1 cellular context compared by ENCODE assay signal in genomic region chr3:129417354-129417753, GRCh38.
TF ChIP-seq lines count a peak whose summit lies in the region.

No MANE protein-coding gene starts in this region.

TF ChIP-seq in HepG2, 621 proteins besides CTCF, POLR2A, EP300 and RAD21:
- TF ChIP-seq RFXAP (CRISPR knock-in tag; IDR thresholded peaks at IDR 0.05; ENCODE audit: borderline replicate concordance): no peak
- no peak for TF ChIP-seq KLF11 (CRISPR knock-in tag; IDR thresholded peaks at IDR 0.05)
- TF ChIP-seq TAF1 (CRISPR knock-in tag; IDR thresholded peaks at IDR 0.05): no peak
- no peak for TF ChIP-seq ZFP62 (CRISPR knock-in tag; IDR thresholded peaks at IDR 0.05)
- no peak for TF ChIP-seq NR2F2 (IDR thresholded peaks at IDR 0.05; ENCODE audit: borderline replicate concordance, low read depth)
- TF ChIP-seq ZBTB21 (CRISPR knock-in tag; IDR thresholded peaks at IDR 0.05): no peak
- no peak for TF ChIP-seq ZNF276 (CRISPR knock-in tag; IDR thresholded peaks at IDR 0.05; ENCODE audit: low read depth)
- TF ChIP-seq ZNF570 (CRISPR knock-in tag; IDR thresholded peaks at IDR 0.05; ENCODE audit: borderline replicate concordance): no peak
- TF ChIP-seq HOXD1 (CRISPR knock-in tag; IDR thresholded peaks at IDR 0.05): no peak
- TF ChIP-seq ERF (CRISPR knock-in tag; IDR thresholded peaks at IDR 0.05): no peak
- TF ChIP-seq NCOA2 (CRISPR knock-in tag; IDR thresholded peaks at IDR 0.05): no peak
- TF ChIP-seq ISX (CRISPR knock-in tag; conservative IDR thresholded peaks at IDR 0.05): no peak
- TF ChIP-seq ZNF543 (CRISPR knock-in tag; IDR thresholded peaks at IDR 0.05): no peak
- no peak for TF ChIP-seq ZNF20 (CRISPR knock-in tag; IDR thresholded peaks at IDR 0.05)
- TF ChIP-seq TAF15 (IDR thresholded peaks at IDR 0.05; ENCODE audit: low read depth, low read length, poor library complexity, severe bottlenecking): no peak
- TF ChIP-seq PBX3 (CRISPR knock-in tag; IDR thresholded peaks at IDR 0.05; ENCODE audit: borderline replicate concordance): no peak
- TF ChIP-seq ZSCAN5A (CRISPR knock-in tag; IDR thresholded peaks at IDR 0.05; ENCODE audit: borderline replicate concordance): no peak
- no peak for TF ChIP-seq ZUFSP (CRISPR knock-in tag; IDR thresholded peaks at IDR 0.05; ENCODE audit: borderline replicate concordance)
- no peak for TF ChIP-seq RCOR2 (CRISPR knock-in tag; IDR thresholded peaks at IDR 0.05)
